8 cellular contexts compared by ENCODE assay signal in genomic region chr18:57621252-57621607, GRCh38. TPM values are rescaled to one million over a fixed set of nuclear protein-coding genes. Genes with fewer than 3 reads are reported as not detected.
DNase-seq lines count a peak whose midpoint lies in the region; ATAC-seq, FAIRE-seq and TF ChIP-seq lines count a peak whose summit lies in the region.

No MANE protein-coding gene starts in this region.

- peak overlapping the region; percentile 91 for H3K4me3 Mint-ChIP-seq in activated CD4-positive, alpha-beta memory T cell treated with anti-CD3 and anti-CD28 coated beads for 36 hours

- no peaks in the 10 kb centered on the region for H3K27me3 Mint-ChIP-seq in activated CD4-positive, alpha-beta memory T cell treated with anti-CD3 and anti-CD28 coated beads for 36 hours

- no peaks in the 10 kb centered on the region for H3K9me3 ChIP-seq in gastroesophageal sphincter
- no peaks in the 10 kb centered on the region for H3K9me3 ChIP-seq in pancreas

- POLR2A ChIA-PET in activated CD4-positive, alpha-beta memory T cell treated with anti-CD3 and anti-CD28 coated beads for 36 hours (lab: Charles Lee) = interaction anchor here (0.6 to 1.6 kb wide), 3 partner anchors 8 to 21 kb away, joined by 3 to 19 read pairs (median 4); no protein-coding TSS in a partner anchor

- H3K4me1 Mint-ChIP-seq in activated CD4-positive, alpha-beta memory T cell treated with anti-CD3 and anti-CD28 coated beads for 36 hours (ENCODE audit: low read depth) = peaks cover 25% of the 10 kb centered on the region

- DNase-seq in AG08395 (ENCODE audit: low spot score) = peak; percentile 28
- DNase-seq in activated CD4-positive, alpha-beta memory T cell treated with anti-CD3 and anti-CD28 coated beads for 36 hours = no peak
- DNase-seq in pancreas = no peak
- DNase-seq in NCI-H1436 treated with DMSO at 0.1 percent for 48 hours (lab: John Stamatoyannopoulos, UW) = no peak
- no peak for DNase-seq in DMS153 (lab: John Stamatoyannopoulos, UW)

- peaks cover 18% of the 10 kb centered on the region for H3K36me3 Mint-ChIP-seq in activated CD4-positive, alpha-beta memory T cell treated with anti-CD3 and anti-CD28 coated beads for 36 hours

- H3K4me3 ChIP-seq in gastroesophageal sphincter (peak overlapping the region; percentile 84 to 94), pancreas (peak overlapping the region; percentile 54 to 84 (median 62))

- ATAC-seq in GM18511 (IDR thresholded peaks at IDR 0.05; ENCODE audit: unreplicated experiment) = peak; percentile 30
- peak; percentile 16 for ATAC-seq in HG03066 (IDR thresholded peaks at IDR 0.05; ENCODE audit: low read depth, unreplicated experiment)
- ATAC-seq in gastroesophageal sphincter = peak; percentile 19
- ATAC-seq in pancreas = peak; percentile 18 to 61 (median 48)

- peak overlapping the region; percentile 95 for H3K27ac Mint-ChIP-seq in activated CD4-positive, alpha-beta memory T cell treated with anti-CD3 and anti-CD28 coated beads for 36 hours

- 5% methylated on average over 3 of the region's 20 CpGs; no CpG with 5 or more reads in 1 of the 2 donors for WGBS in gastroesophageal sphincter (ENCODE audit: low coverage in 1 of 2), 2 donors
- 0 to 1% methylated on average over 14 to 20 of the region's 20 CpGs for WGBS in pancreas, 2 donors

- TF ChIP-seq EP300 in gastroesophageal sphincter (IDR thresholded peaks at IDR 0.05) = no peak

- H3K27ac ChIP-seq in gastroesophageal sphincter (peak overlapping the region; percentile 92 to 96 (median 94)), pancreas (peak overlapping the region; percentile 77 to 92 (median 82))

- CTCF ChIA-PET in activated CD4-positive, alpha-beta memory T cell treated with anti-CD3 and anti-CD28 coated beads for 36 hours (lab: Charles Lee) = interaction anchor here (0.8 to 2.8 kb wide), 4 partner anchors 10 to 500 kb away, joined by 4 to 7 read pairs (median 6); no protein-coding TSS in a partner anchor

- no peaks in the 10 kb centered on the region for H3K9me3 Mint-ChIP-seq in activated CD4-positive, alpha-beta memory T cell treated with anti-CD3 and anti-CD28 coated beads for 36 hours

- FAIRE-seq in pancreas (lab: Jason Lieb, UNC) = no peak

- TF ChIP-seq POLR2A in gastroesophageal sphincter (IDR thresholded peaks at IDR 0.05) = no peak

- H3K4me1 ChIP-seq in gastroesophageal sphincter (peaks cover 0 to 26% (median 4%) of the 10 kb centered on the region in 3 donors), pancreas (peaks cover 0 to 11% (median 8%) of the 10 kb centered on the region in 3 donors)

- H3K36me3 ChIP-seq in gastroesophageal sphincter (peaks cover 0 to 36% of the 10 kb centered on the region in 2 donors), pancreas (no peaks in the 10 kb centered on the region)

- no peaks in the 10 kb centered on the region for H3K27me3 ChIP-seq in gastroesophageal sphincter
- no peaks in the 10 kb centered on the region for H3K27me3 ChIP-seq in pancreas

- intact Hi-C loops in activated CD4-positive, alpha-beta memory T cell treated with anti-CD3 and anti-CD28 coated beads for 36 hours (cut with micrococcal nuclease) = loop anchor here (1.0 to 5.0 kb wide), 7 partner anchors 9 to 984 kb away; partner anchors contain the start of genes FECH, NEDD4L, TXNL1 and WDR7
- intact Hi-C loops in pancreas (cut with DNase I) = no loop called here

- TF ChIP-seq CTCF in gastroesophageal sphincter (IDR thresholded peaks at IDR 0.05) = no peak
- TF ChIP-seq CTCF in pancreas (IDR thresholded peaks at IDR 0.05) = no peak

RNA-seq across cellular contexts. Expression of gene NARS1, which starts 0.4 kb away (rescaled TPM):
- total RNA-seq in activated CD4-positive, alpha-beta memory T cell treated with anti-CD3 and anti-CD28 coated beads for 36 hours = 100 to 1,000 TPM; 100 to 105 TPM
- total RNA-seq in gastroesophageal sphincter = 100 to 1,000 TPM in 3 of 4 donors, 10 to 100 TPM in 1; 97.6 to 139 (median 116) TPM
- total RNA-seq in pancreas = 10 to 100 TPM; 27.8 to 62.9 (median 42.1) TPM
- 10 to 100 TPM; 28.9 to 46.7 TPM for polyA plus RNA-seq in pancreas

RNA-seq across cellular contexts. Expression of gene FECH, which starts 34.7 kb away (rescaled TPM):
- 10 to 100 TPM; 17.5 to 20.2 TPM for total RNA-seq in activated CD4-positive, alpha-beta memory T cell treated with anti-CD3 and anti-CD28 coated beads for 36 hours
- total RNA-seq in gastroesophageal sphincter = 10 to 100 TPM; 16.4 to 56.4 (median 29.2) TPM
- 10 to 100 TPM in 3 of 6 donors, 1 to 10 TPM in 3; 7.5 to 14.6 (median 9.6) TPM for total RNA-seq in pancreas
- 1 to 10 TPM; 3.4 to 7.5 TPM for polyA plus RNA-seq in pancreas
